ENCODE assay signal across 1 cellular context in genomic region chr20:51156796-51157119, GRCh38.
TF ChIP-seq lines count a peak whose summit lies in the region.

No MANE protein-coding gene starts in this region.

TF ChIP-seq in GM23338, 12 proteins besides CTCF, POLR2A, EP300 and RAD21 (continued from another document):
- TF ChIP-seq, protein P1, sequence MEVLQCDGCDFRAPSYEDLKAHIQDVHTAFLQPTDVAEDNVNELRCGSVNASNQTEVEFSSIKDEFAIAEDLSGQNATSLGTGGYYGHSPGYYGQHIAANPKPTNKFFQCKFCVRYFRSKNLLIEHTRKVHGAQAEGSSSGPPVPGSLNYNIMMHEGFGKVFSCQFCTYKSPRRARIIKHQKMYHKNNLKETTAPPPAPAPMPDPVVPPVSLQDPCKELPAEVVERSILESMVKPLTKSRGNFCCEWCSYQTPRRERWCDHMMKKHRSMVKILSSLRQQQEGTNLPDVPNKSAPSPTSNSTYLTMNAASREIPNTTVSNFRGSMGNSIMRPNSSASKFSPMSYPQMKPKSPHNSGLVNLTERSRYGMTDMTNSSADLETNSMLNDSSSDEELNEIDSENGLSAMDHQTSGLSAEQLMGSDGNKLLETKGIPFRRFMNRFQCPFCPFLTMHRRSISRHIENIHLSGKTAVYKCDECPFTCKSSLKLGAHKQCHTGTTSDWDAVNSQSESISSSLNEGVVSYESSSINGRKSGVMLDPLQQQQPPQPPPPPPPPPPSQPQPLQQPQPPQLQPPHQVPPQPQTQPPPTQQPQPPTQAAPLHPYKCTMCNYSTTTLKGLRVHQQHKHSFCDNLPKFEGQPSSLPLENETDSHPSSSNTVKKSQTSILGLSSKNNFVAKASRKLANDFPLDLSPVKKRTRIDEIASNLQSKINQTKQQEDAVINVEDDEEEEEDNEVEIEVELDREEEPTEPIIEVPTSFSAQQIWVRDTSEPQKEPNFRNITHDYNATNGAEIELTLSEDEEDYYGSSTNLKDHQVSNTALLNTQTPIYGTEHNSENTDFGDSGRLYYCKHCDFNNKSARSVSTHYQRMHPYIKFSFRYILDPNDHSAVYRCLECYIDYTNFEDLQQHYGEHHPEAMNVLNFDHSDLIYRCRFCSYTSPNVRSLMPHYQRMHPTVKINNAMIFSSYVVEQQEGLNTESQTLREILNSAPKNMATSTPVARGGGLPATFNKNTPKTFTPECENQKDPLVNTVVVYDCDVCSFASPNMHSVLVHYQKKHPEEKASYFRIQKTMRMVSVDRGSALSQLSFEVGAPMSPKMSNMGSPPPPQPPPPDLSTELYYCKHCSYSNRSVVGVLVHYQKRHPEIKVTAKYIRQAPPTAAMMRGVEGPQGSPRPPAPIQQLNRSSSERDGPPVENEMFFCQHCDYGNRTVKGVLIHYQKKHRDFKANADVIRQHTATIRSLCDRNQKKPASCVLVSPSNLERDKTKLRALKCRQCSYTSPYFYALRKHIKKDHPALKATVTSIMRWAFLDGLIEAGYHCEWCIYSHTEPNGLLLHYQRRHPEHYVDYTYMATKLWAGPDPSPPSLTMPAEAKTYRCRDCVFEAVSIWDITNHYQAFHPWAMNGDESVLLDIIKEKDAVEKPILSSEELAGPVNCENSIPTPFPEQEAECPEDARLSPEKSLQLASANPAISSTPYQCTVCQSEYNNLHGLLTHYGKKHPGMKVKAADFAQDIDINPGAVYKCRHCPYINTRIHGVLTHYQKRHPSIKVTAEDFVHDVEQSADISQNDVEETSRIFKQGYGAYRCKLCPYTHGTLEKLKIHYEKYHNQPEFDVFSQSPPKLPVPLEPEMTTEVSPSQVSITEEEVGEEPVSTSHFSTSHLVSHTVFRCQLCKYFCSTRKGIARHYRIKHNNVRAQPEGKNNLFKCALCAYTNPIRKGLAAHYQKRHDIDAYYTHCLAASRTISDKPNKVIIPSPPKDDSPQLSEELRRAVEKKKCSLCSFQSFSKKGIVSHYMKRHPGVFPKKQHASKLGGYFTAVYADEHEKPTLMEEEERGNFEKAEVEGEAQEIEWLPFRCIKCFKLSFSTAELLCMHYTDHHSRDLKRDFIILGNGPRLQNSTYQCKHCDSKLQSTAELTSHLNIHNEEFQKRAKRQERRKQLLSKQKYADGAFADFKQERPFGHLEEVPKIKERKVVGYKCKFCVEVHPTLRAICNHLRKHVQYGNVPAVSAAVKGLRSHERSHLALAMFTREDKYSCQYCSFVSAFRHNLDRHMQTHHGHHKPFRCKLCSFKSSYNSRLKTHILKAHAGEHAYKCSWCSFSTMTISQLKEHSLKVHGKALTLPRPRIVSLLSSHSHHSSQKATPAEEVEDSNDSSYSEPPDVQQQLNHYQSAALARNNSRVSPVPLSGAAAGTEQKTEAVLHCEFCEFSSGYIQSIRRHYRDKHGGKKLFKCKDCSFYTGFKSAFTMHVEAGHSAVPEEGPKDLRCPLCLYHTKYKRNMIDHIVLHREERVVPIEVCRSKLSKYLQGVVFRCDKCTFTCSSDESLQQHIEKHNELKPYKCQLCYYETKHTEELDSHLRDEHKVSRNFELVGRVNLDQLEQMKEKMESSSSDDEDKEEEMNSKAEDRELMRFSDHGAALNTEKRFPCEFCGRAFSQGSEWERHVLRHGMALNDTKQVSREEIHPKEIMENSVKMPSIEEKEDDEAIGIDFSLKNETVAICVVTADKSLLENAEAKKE (CRISPR knock-in tag; IDR thresholded peaks at IDR 0.05): no peak
- no peak for TF ChIP-seq ETS1 (IDR thresholded peaks at IDR 0.05)
- no peak for TF ChIP-seq EZH2 (IDR thresholded peaks at IDR 0.05; ENCODE audit: low read depth, unreplicated experiment)
- TF ChIP-seq STAT1 (IDR thresholded peaks at IDR 0.05; ENCODE audit: unreplicated experiment): no peak
- TF ChIP-seq POLR2AphosphoS5 (IDR thresholded peaks at IDR 0.05; ENCODE audit: low read depth): no peak
- TF ChIP-seq JUNB (IDR thresholded peaks at IDR 0.05; ENCODE audit: unreplicated experiment): no peak
- TF ChIP-seq NANOG (IDR thresholded peaks at IDR 0.05; ENCODE audit: borderline replicate concordance): no peak
- no peak for TF ChIP-seq EZH2phosphoT487 (IDR thresholded peaks at IDR 0.05; ENCODE audit: unreplicated experiment)
- TF ChIP-seq ZNF114 (CRISPR knock-in tag; IDR thresholded peaks at IDR 0.05): no peak
